ENCODE assay signal across 19 cellular contexts in genomic region chr10:129814681-129815646, GRCh38.
A peak's percentile ranks its signal among the peaks of the same experiment; 100 is the strongest.
DNase-seq lines count a peak whose midpoint lies in the region; ATAC-seq and TF ChIP-seq lines count a peak whose summit lies in the region.
"Had no signal": no experiment of that assay in that cellular context is flagged by ENCODE, and none has a peak within 500 bp of the region (broad histone marks: within the 10 kb centered on the region; RNA-seq: fewer than 3 reads in every experiment).

No MANE protein-coding gene starts in this region.

- peak; percentile 47 for DNase-seq in right atrium auricular region (ENCODE audit: low spot score)
- no peak for DNase-seq in Right ventricle myocardium superior
- no peak for DNase-seq in glutamatergic neuron
- DNase-seq in mucosa of gallbladder (ENCODE audit: low spot score): peak; percentile 63
- DNase-seq in activated gamma-delta T cell treated with Interleukin-2 at 50 U/mL for 16 hours: no peak
- no peak for DNase-seq in NCI-H2029 (lab: John Stamatoyannopoulos, UW)
- no peak for DNase-seq in activated T-cell treated with anti-CD3 and anti-CD28 coated beads, Interleukin-2, amount 50 U/mL, for 4 hours
- DNase-seq in uterus: no peak
- DNase-seq: DMS 273 treated with DMSO at 0.1 percent for 48 hours, DND-41, H7, Kasumi-1, NCI-H1105, NCI-H510A, NCI-H774, RPMI8226, SIG-M5 had no signal

- H3K9me3 ChIP-seq in right atrium auricular region: peaks cover 0 to 4% of the 10 kb centered on the region in 2 donors
- H3K9me3 ChIP-seq in uterus: no peaks in the 10 kb centered on the region

- H3K4me3 ChIP-seq in right atrium auricular region: no peak overlapping the region
- no peak overlapping the region for H3K4me3 ChIP-seq in uterus

- peaks cover 33% of the 10 kb centered on the region for H3K4me1 Mint-ChIP-seq in glutamatergic neuron (ENCODE audit: low read depth, unreplicated experiment)
- H3K4me1 Mint-ChIP-seq in activated T-cell treated with anti-CD3 and anti-CD28 coated beads, Interleukin-2, amount 50 U/mL, for 4 hours (ENCODE audit: low read depth): no peaks in the 10 kb centered on the region

- H3K27me3 Mint-ChIP-seq in glutamatergic neuron (ENCODE audit: unreplicated experiment): peaks cover 4% of the 10 kb centered on the region
- peaks cover 7% of the 10 kb centered on the region for H3K27me3 Mint-ChIP-seq in activated T-cell treated with anti-CD3 and anti-CD28 coated beads, Interleukin-2, amount 50 U/mL, for 4 hours (ENCODE audit: low read depth)

- H3K27ac ChIP-seq in right atrium auricular region: no peak overlapping the region
- no peak overlapping the region for H3K27ac ChIP-seq in uterus
- H3K27ac ChIP-seq: 22Rv1 had no signal

- TF ChIP-seq CTCF in right atrium auricular region (IDR thresholded peaks at IDR 0.05) (no peak), glutamatergic neuron (IDR thresholded peaks at IDR 0.05; ENCODE audit: partially characterized antibody, unreplicated experiment) (no peak), uterus (IDR thresholded peaks at IDR 0.05) (no peak)

- no peak for ATAC-seq in Right ventricle myocardium superior (ENCODE audit: poor library complexity)
- ATAC-seq in activated T-cell treated with anti-CD3 and anti-CD28 coated beads, Interleukin-2, amount 50 U/mL, for 4 hours: no peak
- ATAC-seq: SK-N-SH treated with all-trans-retinoic acid at 6 μM for 48 hours had no signal

- H3K27me3 ChIP-seq in right atrium auricular region (no peaks in the 10 kb centered on the region), uterus (no peaks in the 10 kb centered on the region)

- no peak for TF ChIP-seq POLR2A in uterus (IDR thresholded peaks at IDR 0.05)

- intact Hi-C loops in Right ventricle myocardium superior (cut with DNase I) (no loop called here), uterus (cut with DNase I; ENCODE audit: low total_unique reads) (no loop called here)

- H3K36me3 ChIP-seq in right atrium auricular region (no peaks in the 10 kb centered on the region), uterus (no peaks in the 10 kb centered on the region)

- H3K4me1 ChIP-seq in right atrium auricular region: no peaks in the 10 kb centered on the region
- no peaks in the 10 kb centered on the region for H3K4me1 ChIP-seq in uterus

- H3K27ac Mint-ChIP-seq in glutamatergic neuron (ENCODE audit: unreplicated experiment): peak overlapping the region; percentile 7

- peaks cover 14% of the 10 kb centered on the region for H3K36me3 Mint-ChIP-seq in glutamatergic neuron (ENCODE audit: unreplicated experiment)
- no peaks in the 10 kb centered on the region for H3K36me3 Mint-ChIP-seq in activated T-cell treated with anti-CD3 and anti-CD28 coated beads, Interleukin-2, amount 50 U/mL, for 4 hours (ENCODE audit: insufficient read depth)

- no peak overlapping the region for H3K4me3 Mint-ChIP-seq in glutamatergic neuron (ENCODE audit: unreplicated experiment)
- no peak overlapping the region for H3K4me3 Mint-ChIP-seq in activated T-cell treated with anti-CD3 and anti-CD28 coated beads, Interleukin-2, amount 50 U/mL, for 4 hours

- H3K9me3 Mint-ChIP-seq in glutamatergic neuron (ENCODE audit: unreplicated experiment): peaks cover 22% of the 10 kb centered on the region
- peaks cover 16% of the 10 kb centered on the region for H3K9me3 Mint-ChIP-seq in activated T-cell treated with anti-CD3 and anti-CD28 coated beads, Interleukin-2, amount 50 U/mL, for 4 hours

Comparison
In these comparisons a context has a peak if more than half of its experiments do, and no peak if none do; other contexts are left out.
1. DNase-seq: peak in right atrium auricular region (single experiment) and mucosa of gallbladder (single experiment); none in Right ventricle myocardium superior (single experiment), glutamatergic neuron (single experiment), activated gamma-delta T cell treated with Interleukin-2 at 50 U/mL for 16 hours (single experiment), NCI-H2029 (single experiment), activated T-cell treated with anti-CD3 and anti-CD28 coated beads, Interleukin-2, amount 50 U/mL, for 4 hours (single experiment) and uterus (0 of 2).